ENCODE assay signal across 18 cellular contexts in the genomic region with DNA sequence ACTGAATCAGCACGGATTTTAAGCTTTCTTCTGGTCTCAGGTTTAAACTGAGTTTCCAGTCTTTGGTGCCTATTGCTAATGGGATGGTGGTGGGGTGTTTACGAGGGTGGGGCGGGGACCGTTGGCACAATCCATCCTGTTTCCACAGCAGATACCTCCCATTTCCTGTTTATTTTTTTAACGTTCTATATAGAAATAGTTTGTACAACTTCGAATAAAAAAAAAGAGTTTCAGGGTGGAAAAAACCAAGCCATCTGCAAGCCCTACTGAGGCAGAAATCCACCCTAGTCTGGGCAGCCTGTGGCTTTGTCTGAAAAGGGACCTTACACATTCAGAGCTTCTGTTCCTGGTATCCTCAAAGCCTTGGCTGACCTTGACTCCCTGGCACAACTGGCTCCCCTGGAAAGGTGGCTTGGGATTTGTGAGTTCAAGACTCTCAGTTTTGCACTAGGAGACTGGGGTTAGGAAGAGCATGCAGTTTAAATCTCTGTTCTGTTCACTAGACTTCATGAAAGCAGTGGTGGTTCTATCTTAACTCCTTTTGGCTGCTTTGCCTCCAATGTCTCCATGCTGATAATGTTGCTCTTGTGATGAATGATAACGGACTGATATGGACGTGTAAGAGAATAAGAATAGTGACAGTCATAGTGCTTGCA. TPM values are rescaled to one million over a fixed set of nuclear protein-coding genes. Genes with fewer than 3 reads are reported as not detected.
DNase-seq lines count a peak whose midpoint lies in the region; ATAC-seq and TF ChIP-seq lines count a peak whose summit lies in the region.
"Had no signal": no experiment of that assay in that cellular context is flagged by ENCODE, and none has a peak within 500 bp of the region (broad histone marks: within the 10 kb centered on the region; RNA-seq: fewer than 3 reads in every experiment).

No MANE protein-coding gene starts in this region.

- POLR2A ChIA-PET in OCI-LY7 (lab: Charles Lee), result interaction anchor here (0.5 to 1.4 kb wide), 6 partner anchors 9 to 1311 kb away, joined by 3 to 7 read pairs (median 4); no protein-coding TSS in a partner anchor

- H3K4me3 Mint-ChIP-seq in activated T-cell treated with anti-CD3 and anti-CD28 coated beads, Interleukin-2, amount 50 U/mL, for 72 hours, result peak overlapping the region; percentile 13 to 19
- peak overlapping the region; percentile 54 for H3K4me3 Mint-ChIP-seq in activated T-helper 17 cell treated with anti-CD3 and anti-CD28 coated beads, Interleukin-2, amount 50 U/mL, for 72 hours
- H3K4me3 Mint-ChIP-seq in stimulated activated effector memory CD8-positive, alpha-beta T cell treated with anti-CD3 and anti-CD28 coated beads, Interleukin-12 subunit alpha, Interleukin-12 subunit beta, amount 100 ng/mL, for 72 hours, result no peak overlapping the region
- H3K4me3 Mint-ChIP-seq: CD8-positive, alpha-beta T cell; dendritic cell treated with granulocyte-macrophage colony-stimulating factor and Interleukin-4, amounts not matched to agents 40 ng/mL and 50 ng/mL, for 4 days had no signal

- intact Hi-C loops in OCI-LY7 (cut with micrococcal nuclease; ENCODE audit: unreplicated experiment), result no loop called here

- no peaks in the 10 kb centered on the region for H3K36me3 Mint-ChIP-seq in activated T-cell treated with anti-CD3 and anti-CD28 coated beads, Interleukin-2, amount 50 U/mL, for 72 hours (ENCODE audit: insufficient read depth in 2 of 2)
- peaks cover 4% of the 10 kb centered on the region for H3K36me3 Mint-ChIP-seq in activated T-helper 17 cell treated with anti-CD3 and anti-CD28 coated beads, Interleukin-2, amount 50 U/mL, for 72 hours (ENCODE audit: low read depth)
- H3K36me3 Mint-ChIP-seq in stimulated activated effector memory CD8-positive, alpha-beta T cell treated with anti-CD3 and anti-CD28 coated beads, Interleukin-12 subunit alpha, Interleukin-12 subunit beta, amount 100 ng/mL, for 72 hours, result no peaks in the 10 kb centered on the region
- H3K36me3 Mint-ChIP-seq: CD8-positive, alpha-beta T cell had no signal

- H4K20me1 ChIP-seq in OCI-LY7 (ENCODE audit: insufficient read depth, low read length), result no peaks in the 10 kb centered on the region

- no peaks in the 10 kb centered on the region for H3K27me3 Mint-ChIP-seq in activated T-cell treated with anti-CD3 and anti-CD28 coated beads, Interleukin-2, amount 50 U/mL, for 72 hours (ENCODE audit: low read depth)
- H3K27me3 Mint-ChIP-seq in activated T-helper 17 cell treated with anti-CD3 and anti-CD28 coated beads, Interleukin-2, amount 50 U/mL, for 72 hours, result no peaks in the 10 kb centered on the region
- H3K27me3 Mint-ChIP-seq: dendritic cell treated with granulocyte-macrophage colony-stimulating factor and Interleukin-4, amounts not matched to agents 40 ng/mL and 50 ng/mL, for 4 days had no signal

- H3K4me1 Mint-ChIP-seq in activated T-cell treated with anti-CD3 and anti-CD28 coated beads, Interleukin-2, amount 50 U/mL, for 72 hours (ENCODE audit: low read depth), result peaks cover 69% of the 10 kb centered on the region
- H3K4me1 Mint-ChIP-seq in activated T-helper 17 cell treated with anti-CD3 and anti-CD28 coated beads, Interleukin-2, amount 50 U/mL, for 72 hours, result peaks cover 40% of the 10 kb centered on the region
- H3K4me1 Mint-ChIP-seq in stimulated activated effector memory CD8-positive, alpha-beta T cell treated with anti-CD3 and anti-CD28 coated beads, Interleukin-12 subunit alpha, Interleukin-12 subunit beta, amount 100 ng/mL, for 72 hours, result peaks cover 46% of the 10 kb centered on the region

- H3K27ac Mint-ChIP-seq in activated T-cell treated with anti-CD3 and anti-CD28 coated beads, Interleukin-2, amount 50 U/mL, for 72 hours, result no peak overlapping the region
- H3K27ac Mint-ChIP-seq in activated T-helper 17 cell treated with anti-CD3 and anti-CD28 coated beads, Interleukin-2, amount 50 U/mL, for 72 hours, result peak overlapping the region; percentile 20
- H3K27ac Mint-ChIP-seq in stimulated activated effector memory CD8-positive, alpha-beta T cell treated with anti-CD3 and anti-CD28 coated beads, Interleukin-12 subunit alpha, Interleukin-12 subunit beta, amount 100 ng/mL, for 72 hours, result peak overlapping the region; percentile 64
- H3K27ac Mint-ChIP-seq: CD8-positive, alpha-beta T cell; dendritic cell treated with granulocyte-macrophage colony-stimulating factor and Interleukin-4, amounts not matched to agents 40 ng/mL and 50 ng/mL, for 4 days had no signal

- no peaks in the 10 kb centered on the region for H3K79me2 ChIP-seq in OCI-LY7 (ENCODE audit: insufficient read depth, low read depth, low read length)

- H3K9me2 ChIP-seq in OCI-LY7 (ENCODE audit: insufficient read depth, low read length), result no peaks in the 10 kb centered on the region
- H3K9me2 ChIP-seq: SK-N-SH had no signal

- H3K4me1 ChIP-seq in OCI-LY7 (ENCODE audit: insufficient read depth, low read length, poor library complexity, severe bottlenecking), result peaks cover 52% of the 10 kb centered on the region
- H3K4me1 ChIP-seq: gastrocnemius medialis, Peyer's patch, right lobe of liver had no signal

- ATAC-seq in activated T-cell treated with anti-CD3 and anti-CD28 coated beads, Interleukin-2, amount 50 U/mL, for 72 hours (replicated peaks in 1 of 2), result no peak
- ATAC-seq in activated T-helper 17 cell treated with anti-CD3 and anti-CD28 coated beads, Interleukin-2, amount 50 U/mL, for 72 hours (replicated peaks), result no peak
- ATAC-seq in stimulated activated effector memory CD8-positive, alpha-beta T cell treated with anti-CD3 and anti-CD28 coated beads, Interleukin-12 subunit alpha, Interleukin-12 subunit beta, amount 100 ng/mL, for 72 hours, result no peak
- ATAC-seq in HG02981 (IDR thresholded peaks at IDR 0.05; ENCODE audit: unreplicated experiment), result no peak
- ATAC-seq: activated naive CD4-positive, alpha-beta T cell treated with anti-CD3 and anti-CD28 coated beads, Interleukin-2, amount 50 U/mL, for 72 hours; CD8-positive, alpha-beta T cell; gastrocnemius medialis; left colon; right lobe of liver had no signal

- TF ChIP-seq CTCF in OCI-LY7 (conservative IDR thresholded peaks at IDR 0.05; ENCODE audit: low read length), result no peak

- peak overlapping the region; percentile 53 for H3K27ac ChIP-seq in OCI-LY7 (ENCODE audit: low read depth, low read length, poor library complexity, severe bottlenecking)
- H3K27ac ChIP-seq: gastrocnemius medialis, right lobe of liver had no signal

- peak overlapping the region; percentile 61 for H3K4me2 ChIP-seq in OCI-LY7 (ENCODE audit: low read length)
- H3K4me2 ChIP-seq: SK-N-SH had no signal

- H3K4me3 ChIP-seq in OCI-LY7 (ENCODE audit: low read depth, low read length, poor library complexity, severe bottlenecking), result peak overlapping the region; percentile 6
- H3K4me3 ChIP-seq: gastrocnemius medialis, Peyer's patch, right lobe of liver had no signal

- CTCF ChIA-PET in OCI-LY7 (lab: Charles Lee; ENCODE audit: unreplicated experiment), result interaction anchor here (0.7 kb wide), 1 partner anchor 361 kb away, joined by 3 read pairs; no protein-coding TSS in a partner anchor

- peaks cover 0 to 2% of the 10 kb centered on the region in 2 donors for H3K9me3 Mint-ChIP-seq in activated T-cell treated with anti-CD3 and anti-CD28 coated beads, Interleukin-2, amount 50 U/mL, for 72 hours
- no peaks in the 10 kb centered on the region for H3K9me3 Mint-ChIP-seq in activated T-helper 17 cell treated with anti-CD3 and anti-CD28 coated beads, Interleukin-2, amount 50 U/mL, for 72 hours
- no peaks in the 10 kb centered on the region for H3K9me3 Mint-ChIP-seq in stimulated activated effector memory CD8-positive, alpha-beta T cell treated with anti-CD3 and anti-CD28 coated beads, Interleukin-12 subunit alpha, Interleukin-12 subunit beta, amount 100 ng/mL, for 72 hours
- H3K9me3 Mint-ChIP-seq: activated naive CD4-positive, alpha-beta T cell treated with anti-CD3 and anti-CD28 coated beads, Interleukin-2, amount 50 U/mL, for 72 hours; CD8-positive, alpha-beta T cell; dendritic cell treated with granulocyte-macrophage colony-stimulating factor and Interleukin-4, amounts not matched to agents 40 ng/mL and 50 ng/mL, for 4 days had no signal

- no TSS peak for BruUV-seq in OCI-LY7 (replicated peaks; lab: Mats Ljungman, UMichigan)

- DNase-seq in activated T-cell treated with anti-CD3 and anti-CD28 coated beads, Interleukin-2, amount 50 U/mL, for 72 hours, result no peak
- no peak for DNase-seq in activated T-cell treated with anti-CD3 and anti-CD28 coated beads, Interleukin-2, amount 50 U/mL, for 1 hour
- DNase-seq in OCI-LY7 (ENCODE audit: low spot score) (peak; percentile 61), cerebellum (ENCODE audit: low spot score) (no peak), NCI-H69 (lab: John Stamatoyannopoulos, UW) (no peak)
- no peak for DNase-seq in stimulated activated effector memory CD8-positive, alpha-beta T cell treated with anti-CD3 and anti-CD28 coated beads, Interleukin-12 subunit alpha, Interleukin-12 subunit beta, amount 100 ng/mL, for 72 hours (ENCODE audit: low spot score in 2 of 2)
- DNase-seq: CD8-positive, alpha-beta T cell; gastrocnemius medialis; left colon; MV-4-11; NCI-H2081 treated with DMSO at 0.1 percent for 48 hours; Peyer's patch; right lobe of liver; SK-N-SH had no signal

- H2AFZ ChIP-seq in OCI-LY7 (ENCODE audit: low read length), result peak overlapping the region; percentile 98

- H3K9me3 ChIP-seq in OCI-LY7 (ENCODE audit: low read length), result peaks cover 9% of the 10 kb centered on the region; the same call in 1 of the 2 replicates
- H3K9me3 ChIP-seq: gastrocnemius medialis, Peyer's patch, right lobe of liver, SK-N-SH had no signal

- no peaks in the 10 kb centered on the region; the same call in 1 of the 2 replicates for H3K36me3 ChIP-seq in OCI-LY7 (ENCODE audit: insufficient read depth, low read length)
- H3K36me3 ChIP-seq: gastrocnemius medialis, Peyer's patch, right lobe of liver had no signal

RNA-seq across cellular contexts. Expression of a gene that starts 46.7 kb away (rescaled TPM):
- total RNA-seq in activated T-cell treated with anti-CD3 and anti-CD28 coated beads, Interleukin-2, amount 50 U/mL, for 72 hours, result under 1 TPM; 0.28 to 0.55 TPM
- 1.5 and 2.6 TPM in 2 replicates for total RNA-seq in OCI-LY7 (2014; rRNA removed; shearing (Covaris generic))
- total RNA-seq in OCI-LY7 (2022), result 1.5 and 2.9 TPM in 2 replicates
- not detected for total RNA-seq in activated T-helper 17 cell treated with anti-CD3 and anti-CD28 coated beads, Interleukin-2, amount 50 U/mL, for 72 hours
- total RNA-seq in cerebellum, result 17.2 TPM
- total RNA-seq: CD8-positive, alpha-beta T cell had no signal
